ENCODE assay signal across 23 cellular contexts in the genomic region with DNA sequence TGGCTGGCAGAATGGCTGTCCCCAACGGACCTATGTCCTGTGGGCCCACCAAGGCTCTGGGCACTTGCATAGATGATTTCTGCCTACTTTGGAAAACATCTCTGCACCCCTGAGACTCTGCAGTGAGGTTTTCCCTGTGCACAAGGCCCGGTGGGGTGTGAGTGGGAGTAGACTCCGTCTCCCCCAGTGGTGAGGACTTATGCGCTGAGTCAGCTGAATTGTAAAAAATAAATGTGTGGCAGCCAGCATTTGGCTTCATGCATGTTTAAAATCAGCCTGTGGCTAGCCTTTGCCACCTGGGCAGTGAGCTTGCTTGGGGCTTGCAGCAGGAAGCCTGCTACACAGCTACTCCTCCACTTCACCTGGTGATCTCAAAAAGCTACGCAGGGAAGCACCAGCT.
DNase-seq lines count a peak whose midpoint lies in the region; ATAC-seq, FAIRE-seq and TF ChIP-seq lines count a peak whose summit lies in the region.
"Had no signal": no experiment of that assay in that cellular context is flagged by ENCODE, and none has a peak within 500 bp of the region (broad histone marks: within the 10 kb centered on the region; RNA-seq: fewer than 3 reads in every experiment).

No MANE protein-coding gene starts in this region.

- BruUV-seq in K562 (replicated peaks; lab: Mats Ljungman, UMichigan): no TSS peak
- BruUV-seq in A673 (replicated peaks; lab: Mats Ljungman, UMichigan): no TSS peak

- no peak overlapping the region for H3K27ac Mint-ChIP-seq in GM23338
- H3K27ac Mint-ChIP-seq: CD14-positive monocyte; CD4-positive, alpha-beta T cell had no signal

- intact Hi-C loops in K562 (cut with micrococcal nuclease): no loop called here
- intact Hi-C loops in A673 (cut with micrococcal nuclease; ENCODE audit: unreplicated experiment): no loop called here

- DNase-seq in GM23338 (ENCODE audit: low spot score) (no peak), K562 (ENCODE audit: extremely low read depth in 1 of 4, low spot score in 3 of 4) (no peak), retina (peak; percentile 4), A673 (ENCODE audit: low spot score) (no peak), dermis blood vessel endothelial cell (no peak)
- no peak for DNase-seq in stimulated activated CD4-positive, alpha-beta T cell treated with anti-CD3 and anti-CD28 coated beads, Interleukin-4, amount 100 ng/mL, for 4 hours
- DNase-seq: ACHN; AML-193; BE2C; CD4-positive, alpha-beta T cell; CD8-positive, alpha-beta memory T cell; DMS 273 treated with DMSO at 0.1 percent for 48 hours; DMS79; EL; GDM1; GOT3; H7; HCEC 1CT had no signal

- H3K9me3 ChIP-seq in K562 (replicated peaks; ENCODE audit: control insufficient read depth, insufficient read depth, low read depth, low read length) (no peaks in the 10 kb centered on the region), A673 (ENCODE audit: low read depth, low read length, poor library complexity, severe bottlenecking) (no peaks in the 10 kb centered on the region)
- H3K9me3 ChIP-seq: BE2C had no signal

- H3K4me3 Mint-ChIP-seq in GM23338: no peak overlapping the region
- H3K4me3 Mint-ChIP-seq: CD14-positive monocyte; CD4-positive, alpha-beta T cell; CD8-positive, alpha-beta memory T cell had no signal

- no peak for TF ChIP-seq EP300 in K562 (IDR thresholded peaks at IDR 0.05; ENCODE audit: low read length)

- H3K9me2 ChIP-seq in GM23338 (ENCODE audit: insufficient read depth): 0 out of 2 replicates have a peak, but pooled peaks cover 3% of the 10 kb centered on the region

- TF ChIP-seq POLR2A in K562 (conservative IDR thresholded peaks at IDR 0.05): no peak

- WGBS in K562 (ENCODE audit: insufficient coverage, low coverage, missing lambda C conversion rate): 0% methylated on average over 5 of the region's 5 CpGs

- H3K9me1 ChIP-seq in K562 (ENCODE audit: control insufficient read depth, insufficient read depth, low read length): no peaks in the 10 kb centered on the region

- H4K20me1 ChIP-seq in GM23338 (replicated peaks; ENCODE audit: insufficient read depth) (no peaks in the 10 kb centered on the region), K562 (replicated peaks; ENCODE audit: control insufficient read depth, insufficient read depth, low read length) (no peaks in the 10 kb centered on the region)
- H4K20me1 ChIP-seq: BLaER1 treated with 17β-estradiol and CSF1 and Interleukin-3, amounts not matched to agents 10 nM and 100 nM had no signal

- TF ChIP-seq CTCF in GM23338 (conservative IDR thresholded peaks at IDR 0.05; ENCODE audit: low read depth in 2 of 2) (no peak), K562 (IDR thresholded peaks at IDR 0.05 in 2 of 3, conservative IDR thresholded peaks at IDR 0.05 in 1 of 3; ENCODE audit: insufficient read depth in 2 of 3, low read depth in 1 of 3, low read length in 3 of 3) (no peak), A673 (conservative IDR thresholded peaks at IDR 0.05; ENCODE audit: low read depth, low read length) (no peak)

- no peak for ATAC-seq in GM23338
- no peak for ATAC-seq in K562

- no peak for TF ChIP-seq RAD21 in K562 (CRISPR knock-in tag; conservative IDR thresholded peaks at IDR 0.05 in 1 of 2, IDR thresholded peaks at IDR 0.05 in 1 of 2)

- no peaks in the 10 kb centered on the region for H3K36me3 Mint-ChIP-seq in GM23338 (ENCODE audit: low read depth)
- H3K36me3 Mint-ChIP-seq: CD14-positive monocyte; CD8-positive, alpha-beta memory T cell had no signal

- no peaks in the 10 kb centered on the region for H3K9me3 Mint-ChIP-seq in GM23338
- H3K9me3 Mint-ChIP-seq: CD4-positive, alpha-beta T cell had no signal

- peaks cover 9% of the 10 kb centered on the region; the same call in 2 of the 3 replicates for H3K4me1 Mint-ChIP-seq in GM23338

- no peaks in the 10 kb centered on the region for H3F3A ChIP-seq in GM23338 (replicated peaks; ENCODE audit: low read depth)

- in situ Hi-C loops in K562 (cut with MboI): no loop called here

- H3K36me3 ChIP-seq in GM23338 (ENCODE audit: insufficient read depth): no peaks in the 10 kb centered on the region
- no peaks in the 10 kb centered on the region for H3K36me3 ChIP-seq in K562 (ENCODE audit: control insufficient read depth, insufficient read depth, low read length)
- H3K36me3 ChIP-seq in A673 (ENCODE audit: insufficient read depth, low read length, poor library complexity, severe bottlenecking): no peaks in the 10 kb centered on the region
- H3K36me3 ChIP-seq: BE2C; BLaER1 treated with 17β-estradiol and CSF1 and Interleukin-3, amounts not matched to agents 10 nM and 100 nM had no signal

- H3K27me3 ChIP-seq in GM23338 (ENCODE audit: insufficient read depth) (no peaks in the 10 kb centered on the region), K562 (ENCODE audit: control insufficient read depth in 2 of 2, insufficient read depth in 2 of 2, low read length in 2 of 2) (no peaks in the 10 kb centered on the region), A673 (replicated peaks; ENCODE audit: insufficient read depth, low read depth, low read length, poor library complexity) (peaks cover 42% of the 10 kb centered on the region)
- H3K27me3 ChIP-seq: BE2C; BLaER1 treated with 17β-estradiol and CSF1 and Interleukin-3, amounts not matched to agents 10 nM and 100 nM had no signal

- H3K9ac ChIP-seq in K562 (ENCODE audit: insufficient read depth in 1 of 2, low read depth in 2 of 2, low read length in 2 of 2): no peak overlapping the region
- H3K9ac ChIP-seq: BLaER1 treated with 17β-estradiol and CSF1 and Interleukin-3, amounts not matched to agents 10 nM and 100 nM had no signal

- H2AFZ ChIP-seq in GM23338 (peak overlapping the region; percentile 29; the same call in 1 of the 2 replicates), K562 (ENCODE audit: low read depth, low read length) (no peak overlapping the region)

- CTCF ChIA-PET in K562 (lab: Yijun Ruan, JAX; ENCODE audit: low intra/inter-chr PET ratio) (no interaction called here), A673 (lab: Charles Lee) (no interaction called here)

- FAIRE-seq in K562 (lab: Jason Lieb, UNC): no peak
- FAIRE-seq: D721Med, GM12891, GM18507 had no signal

- POLR2A ChIA-PET in K562 (lab: Yijun Ruan, JAX) (no interaction called here), A673 (lab: Charles Lee; ENCODE audit: low non-redundant PET) (no interaction called here)

- H3K27ac ChIP-seq in GM23338 (ENCODE audit: low read depth) (no peak overlapping the region), K562 (ENCODE audit: extremely low read depth, low read depth, low read length) (no peak overlapping the region), A673 (ENCODE audit: low read depth, low read length, poor library complexity, severe bottlenecking) (no peak overlapping the region)
- H3K27ac ChIP-seq: BLaER1 treated with 17β-estradiol and CSF1 and Interleukin-3, amounts not matched to agents 10 nM and 100 nM had no signal

- H3K4me3 ChIP-seq in GM23338: no peak overlapping the region
- H3K4me3 ChIP-seq in K562: no peak overlapping the region
- H3K4me3 ChIP-seq in A673 (ENCODE audit: low read depth, low read length, poor library complexity, severe bottlenecking): no peak overlapping the region
- H3K4me3 ChIP-seq: BLaER1 treated with 17β-estradiol and CSF1 and Interleukin-3, amounts not matched to agents 10 nM and 100 nM had no signal

- H3K4me1 ChIP-seq in GM23338 (ENCODE audit: insufficient read depth): peaks cover 13% of the 10 kb centered on the region
- no peaks in the 10 kb centered on the region for H3K4me1 ChIP-seq in K562 (replicated peaks in 1 of 2; ENCODE audit: control insufficient read depth in 2 of 2, insufficient read depth in 2 of 2, low read length in 2 of 2)
- H3K4me1 ChIP-seq in A673 (ENCODE audit: insufficient read depth, low read length, poor library complexity, severe bottlenecking): no peaks in the 10 kb centered on the region
- H3K4me1 ChIP-seq: BE2C had no signal

- no peaks in the 10 kb centered on the region for H3K79me2 ChIP-seq in GM23338 (replicated peaks; ENCODE audit: insufficient read depth)
- H3K79me2 ChIP-seq in K562 (ENCODE audit: control insufficient read depth, insufficient read depth, low read length): no peaks in the 10 kb centered on the region

- H3K27me3 Mint-ChIP-seq in GM23338 (ENCODE audit: insufficient read depth, low read depth, poor library complexity): no peaks in the 10 kb centered on the region

- no peak overlapping the region for H3K4me2 ChIP-seq in GM23338
- no peak overlapping the region for H3K4me2 ChIP-seq in K562 (ENCODE audit: insufficient read depth, low read length)

TF ChIP-seq in GM23338, 12 proteins besides CTCF, POLR2A, EP300 and RAD21 (continues in another document):
- TF ChIP-seq NANOG (IDR thresholded peaks at IDR 0.05; ENCODE audit: borderline replicate concordance): no peak
- TF ChIP-seq EZH2 (IDR thresholded peaks at IDR 0.05; ENCODE audit: low read depth, unreplicated experiment): no peak
- TF ChIP-seq, protein P1, sequence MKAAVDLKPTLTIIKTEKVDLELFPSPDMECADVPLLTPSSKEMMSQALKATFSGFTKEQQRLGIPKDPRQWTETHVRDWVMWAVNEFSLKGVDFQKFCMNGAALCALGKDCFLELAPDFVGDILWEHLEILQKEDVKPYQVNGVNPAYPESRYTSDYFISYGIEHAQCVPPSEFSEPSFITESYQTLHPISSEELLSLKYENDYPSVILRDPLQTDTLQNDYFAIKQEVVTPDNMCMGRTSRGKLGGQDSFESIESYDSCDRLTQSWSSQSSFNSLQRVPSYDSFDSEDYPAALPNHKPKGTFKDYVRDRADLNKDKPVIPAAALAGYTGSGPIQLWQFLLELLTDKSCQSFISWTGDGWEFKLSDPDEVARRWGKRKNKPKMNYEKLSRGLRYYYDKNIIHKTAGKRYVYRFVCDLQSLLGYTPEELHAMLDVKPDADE (IDR thresholded peaks at IDR 0.05): no peak
- no peak for TF ChIP-seq EZH2phosphoT487 (IDR thresholded peaks at IDR 0.05; ENCODE audit: unreplicated experiment)
- no peak for TF ChIP-seq JUNB (IDR thresholded peaks at IDR 0.05; ENCODE audit: unreplicated experiment)
- TF ChIP-seq CREB1 (CRISPR knock-in tag; IDR thresholded peaks at IDR 0.05; ENCODE audit: low read depth): no peak

TF ChIP-seq in K562, 482 proteins besides CTCF, POLR2A, EP300 and RAD21 (continues in another document):
- TF ChIP-seq ZNF316 (IDR thresholded peaks at IDR 0.05) (peak; percentile 55), MAFG (tag; conservative IDR thresholded peaks at IDR 0.05) (0 out of 2 replicates have a peak, but pooled peaks have one; percentile 19), SP2 (IDR thresholded peaks at IDR 0.05; ENCODE audit: extremely low read depth, low read depth, low read length, poor library complexity, severe bottlenecking) (no peak), MAFK (IDR thresholded peaks at IDR 0.05; ENCODE audit: low read length) (peak; percentile 53; the same call in 1 of the 2 replicates), C11orf30 (IDR thresholded peaks at IDR 0.05; ENCODE audit: low read depth) (peak; percentile 37), MAFF (IDR thresholded peaks at IDR 0.05; ENCODE audit: low read length) (peak; percentile 42)
